ENCODE assay signal across 8 cellular contexts in the genomic region with DNA sequence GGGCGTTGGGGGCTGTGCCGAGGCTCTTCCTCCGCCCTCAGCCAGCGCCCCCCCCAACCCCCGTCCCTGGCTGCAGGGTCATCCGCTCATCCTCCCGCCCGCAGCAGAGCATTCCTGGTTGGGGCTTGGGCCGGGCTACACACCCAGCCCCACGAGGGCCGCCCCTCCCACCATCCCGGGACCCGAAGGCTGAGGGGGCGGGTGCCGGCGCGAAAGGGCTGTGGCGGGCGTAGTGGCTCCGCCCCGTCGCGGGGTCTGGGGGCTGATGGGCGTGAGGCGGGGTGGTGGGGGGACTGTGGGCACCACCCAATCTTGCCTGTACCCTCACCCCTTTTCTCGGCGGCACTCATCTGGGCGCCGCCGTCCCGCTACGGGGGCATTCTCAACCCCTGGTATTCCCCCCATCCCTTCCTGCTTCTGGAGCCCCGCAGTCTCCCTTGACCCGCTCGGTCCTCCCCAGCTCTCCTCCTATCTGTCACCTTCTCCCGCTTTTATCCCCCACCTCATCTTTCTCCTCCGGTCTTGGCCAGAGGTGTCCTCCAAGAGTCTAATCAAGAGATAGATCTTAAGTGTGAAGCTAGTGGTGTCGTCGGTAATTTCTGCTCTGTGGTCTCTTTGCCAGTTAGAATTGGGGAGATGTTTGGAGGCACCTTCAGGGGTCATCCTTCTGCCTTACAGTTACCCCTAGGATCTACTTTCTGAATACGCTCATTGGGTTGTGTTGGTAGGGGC. TPM values are rescaled to one million over a fixed set of nuclear protein-coding genes. Genes with fewer than 3 reads are reported as not detected.
DNase-seq lines count a peak whose midpoint lies in the region; ATAC-seq and TF ChIP-seq lines count a peak whose summit lies in the region.

No MANE protein-coding gene starts in this region.

- peak overlapping the region; percentile 87 for H3K27ac ChIP-seq in 22Rv1
- H3K27ac ChIP-seq in left ventricle myocardium inferior (replicated peaks), result peak overlapping the region; percentile 99
- peak overlapping the region; percentile 95 to 98 for H3K27ac ChIP-seq in prostate gland

- H3K36me3 ChIP-seq in left ventricle myocardium inferior (no peaks in the 10 kb centered on the region), prostate gland (no peaks in the 10 kb centered on the region)

- H3K27me3 ChIP-seq in left ventricle myocardium inferior (ENCODE audit: low read depth) (no peaks in the 10 kb centered on the region), prostate gland (replicated peaks; ENCODE audit: insufficient read depth) (no peaks in the 10 kb centered on the region)

- no peak for TF ChIP-seq POLR2A in prostate gland (IDR thresholded peaks at IDR 0.05)

- peak overlapping the region; percentile 79 for H3K4me3 ChIP-seq in GM12875 (ENCODE audit: low read depth, low read length)
- peak overlapping the region; percentile 95 for H3K4me3 ChIP-seq in left ventricle myocardium inferior
- peak overlapping the region; percentile 89 to 96 for H3K4me3 ChIP-seq in prostate gland

- ATAC-seq in HG02678 (IDR thresholded peaks at IDR 0.05; ENCODE audit: unreplicated experiment), result peak; percentile 33
- ATAC-seq in activated naive CD4-positive, alpha-beta T cell treated with anti-CD3 and anti-CD28 coated beads, Interleukin-2, amount 50 U/mL, for 72 hours, result peak; percentile 7 to 31

- peak; percentile 30 for DNase-seq in NCI-H1092 (lab: John Stamatoyannopoulos, UW)
- peak in 1 of 2 donors; percentile 43 for DNase-seq in activated naive CD4-positive, alpha-beta T cell treated with anti-CD3 and anti-CD28 coated beads, Interleukin-2, amount 50 U/mL, for 72 hours (ENCODE audit: low spot score in 2 of 2)
- no peak for DNase-seq in left ventricle myocardium inferior
- DNase-seq in prostate gland (ENCODE audit: low spot score), result peak; percentile 59
- no peak for DNase-seq in COLO829 (ENCODE audit: low spot score)

- H3K9me3 Mint-ChIP-seq in activated naive CD4-positive, alpha-beta T cell treated with anti-CD3 and anti-CD28 coated beads, Interleukin-2, amount 50 U/mL, for 72 hours, result no peaks in the 10 kb centered on the region

- peak overlapping the region; percentile 79 to 97 for H3K27ac Mint-ChIP-seq in activated naive CD4-positive, alpha-beta T cell treated with anti-CD3 and anti-CD28 coated beads, Interleukin-2, amount 50 U/mL, for 72 hours

- TF ChIP-seq CTCF in 22Rv1 (IDR thresholded peaks at IDR 0.05), result no peak
- TF ChIP-seq CTCF in GM12875 (IDR thresholded peaks at IDR 0.05; ENCODE audit: borderline replicate concordance, insufficient read depth, low read depth, low read length), result no peak
- no peak for TF ChIP-seq CTCF in left ventricle myocardium inferior (IDR thresholded peaks at IDR 0.05; ENCODE audit: borderline replicate concordance)
- TF ChIP-seq CTCF in prostate gland (IDR thresholded peaks at IDR 0.05), result no peak

- H3K36me3 Mint-ChIP-seq in activated naive CD4-positive, alpha-beta T cell treated with anti-CD3 and anti-CD28 coated beads, Interleukin-2, amount 50 U/mL, for 72 hours, result no peaks in the 10 kb centered on the region

- H3K9me3 ChIP-seq in left ventricle myocardium inferior (replicated peaks) (no peaks in the 10 kb centered on the region), prostate gland (no peaks in the 10 kb centered on the region)

- intact Hi-C loops in left ventricle myocardium inferior (cut with micrococcal nuclease) (no loop called here), prostate gland (cut with DNase I) (loop anchor here (2.0 to 5.0 kb wide), 3 partner anchors 67 to 942 kb away; no protein-coding TSS in a partner anchor)

- WGBS in prostate gland, result 2% methylated on average over 40 of the region's 40 CpGs

- H3K4me1 ChIP-seq in left ventricle myocardium inferior, result peaks cover 35% of the 10 kb centered on the region
- H3K4me1 ChIP-seq in prostate gland (replicated peaks), result no peaks in the 10 kb centered on the region

RNA-seq across cellular contexts. Expression of gene FER, which starts 1.6 kb away (rescaled TPM):
- 1 to 10 TPM; 7.8 to 9.8 TPM for total RNA-seq in activated naive CD4-positive, alpha-beta T cell treated with anti-CD3 and anti-CD28 coated beads, Interleukin-2, amount 50 U/mL, for 72 hours
- total RNA-seq in left ventricle myocardium inferior, result 13.4 TPM
- 10 to 100 TPM in 1 of 2 donors, 1 to 10 TPM in 1; 9.1 to 36.0 TPM for total RNA-seq in prostate gland

Comparison
In these comparisons a context has a peak if more than half of its experiments do, and no peak if none do; other contexts are left out.
1. DNase-seq: peak in NCI-H1092 (single experiment) and prostate gland (single experiment); none in left ventricle myocardium inferior (single experiment) and COLO829 (single experiment).
2. Peak in every context shown above with its lines, with median percentiles within 50 percentile points of each other: H3K27ac ChIP-seq and H3K4me3 ChIP-seq.